Comparison of ENCODE assay signal across 21 cellular contexts in the genomic region with DNA sequence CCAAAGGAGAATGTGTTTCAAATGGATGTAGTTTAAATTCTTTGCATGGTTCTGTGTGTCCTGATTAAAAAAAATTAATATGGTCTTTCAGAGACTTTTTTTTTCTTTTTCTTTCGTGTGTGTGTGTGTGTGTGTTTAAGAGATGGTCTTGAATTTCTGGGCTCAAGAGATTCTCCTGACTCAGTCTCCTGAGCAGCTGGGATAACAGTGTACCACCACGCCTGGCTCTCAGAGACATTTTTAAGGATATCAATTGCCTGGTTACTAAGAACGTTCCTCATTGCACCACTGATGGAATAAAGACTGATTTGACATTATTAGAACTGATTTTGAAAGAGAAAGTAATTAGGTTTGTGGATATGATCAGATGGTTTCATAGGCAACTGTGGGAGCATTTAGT.
"Had no signal": no experiment of that assay in that cellular context is flagged by ENCODE, and none has a peak within 500 bp of the region (broad histone marks: within the 10 kb centered on the region; RNA-seq: fewer than 3 reads in every experiment).

No MANE protein-coding gene starts in this region.

- H3K36me3 ChIP-seq: lower lobe of right lung had no signal

- H3K9me3 ChIP-seq: esophagus squamous epithelium, gastrocnemius medialis, lower lobe of right lung, mucosa of descending colon had no signal

- ATAC-seq: effector memory CD8-positive, alpha-beta T cell; esophagus mucosa; gastrocnemius medialis; heart right ventricle; left cardiac atrium; left lung; left ventricle myocardium superior; lower lobe of right lung; mucosa of descending colon had no signal

- DNase-seq: effector CD8-positive, alpha-beta T cell; effector memory CD8-positive, alpha-beta T cell; endodermal cell; erythroblast; esophagus squamous epithelium; foreskin fibroblast; foreskin melanocyte; gastrocnemius medialis; glutamatergic neuron; head of caudate nucleus; heart right ventricle; hippocampal formation; left cardiac atrium; left lung; left ventricle myocardium superior; lower lobe of right lung; mesenchymal stem cell; mucosa of descending colon had no signal

- H3K27me3 ChIP-seq: esophagus squamous epithelium, gastrocnemius medialis, heart right ventricle, left lung had no signal

- H3K27ac ChIP-seq: coronary artery, epithelial cell of prostate, esophagus squamous epithelium, gastrocnemius medialis, heart right ventricle, left lung, lower lobe of right lung had no signal

- H3K4me1 ChIP-seq: esophagus squamous epithelium, gastrocnemius medialis, heart right ventricle, left lung, lower lobe of right lung had no signal

- H3K4me3 ChIP-seq: coronary artery, esophagus squamous epithelium, gastrocnemius medialis, heart right ventricle, left lung, lower lobe of right lung, mucosa of descending colon had no signal
